In genomic region chr13:71643466-71643865, GRCh38 we compare ENCODE assay signal across 25 cellular contexts.
"Had no signal": no experiment of that assay in that cellular context is flagged by ENCODE, and none has a peak within 500 bp of the region (broad histone marks: within the 10 kb centered on the region; RNA-seq: fewer than 3 reads in every experiment).

No MANE protein-coding gene starts in this region.

- H3K27me3 ChIP-seq: heart left ventricle, right lobe of liver, upper lobe of left lung had no signal

- H3K4me3 ChIP-seq: heart left ventricle, left ventricle myocardium inferior, lung, right lobe of liver, upper lobe of left lung had no signal

- H3K27ac Mint-ChIP-seq: activated naive CD4-positive, alpha-beta T cell treated with anti-CD3 and anti-CD28 coated beads, Interleukin-2, amount 10 ng/mL, durations not matched to agents 7 days and 5 days; activated naive CD8-positive, alpha-beta T cell treated with anti-CD3 and anti-CD28 coated beads, Interleukin-2, amount 10 ng/mL, durations not matched to agents 7 days and 5 days; effector memory CD8-positive, alpha-beta T cell; stimulated activated memory B cell treated with anti-CD40 and anti-IgM and Interleukin-4, amounts not matched to agents 10 μg/mL and 1 μg/mL and 100 μg/mL, for 72 hours; stimulated activated naive CD8-positive, alpha-beta T cell treated with anti-CD3 and anti-CD28 coated beads, Interleukin-15, amount 100 ng/mL, for 72 hours had no signal

- H3K36me3 ChIP-seq: heart left ventricle, left ventricle myocardium inferior, right lobe of liver, upper lobe of left lung had no signal

- H3K4me1 ChIP-seq: heart left ventricle, left ventricle myocardium inferior, right lobe of liver, upper lobe of left lung had no signal

- H3K27me3 Mint-ChIP-seq: activated naive CD4-positive, alpha-beta T cell treated with anti-CD3 and anti-CD28 coated beads, Interleukin-2, amount 10 ng/mL, durations not matched to agents 7 days and 5 days; activated naive CD8-positive, alpha-beta T cell treated with anti-CD3 and anti-CD28 coated beads, Interleukin-2, amount 10 ng/mL, durations not matched to agents 7 days and 5 days; effector memory CD8-positive, alpha-beta T cell; stimulated activated memory B cell treated with anti-CD40 and anti-IgM and Interleukin-4, amounts not matched to agents 10 μg/mL and 1 μg/mL and 100 μg/mL, for 72 hours; stimulated activated naive CD8-positive, alpha-beta T cell treated with anti-CD3 and anti-CD28 coated beads, Interleukin-15, amount 100 ng/mL, for 72 hours had no signal

- H3K4me1 Mint-ChIP-seq: activated naive CD4-positive, alpha-beta T cell treated with anti-CD3 and anti-CD28 coated beads, Interleukin-2, amount 10 ng/mL, durations not matched to agents 7 days and 5 days; activated naive CD8-positive, alpha-beta T cell treated with anti-CD3 and anti-CD28 coated beads, Interleukin-2, amount 10 ng/mL, durations not matched to agents 7 days and 5 days; stimulated activated memory B cell treated with anti-CD40 and anti-IgM and Interleukin-4, amounts not matched to agents 10 μg/mL and 1 μg/mL and 100 μg/mL, for 72 hours; stimulated activated naive CD8-positive, alpha-beta T cell treated with anti-CD3 and anti-CD28 coated beads, Interleukin-15, amount 100 ng/mL, for 72 hours had no signal

- DNase-seq: activated CD4-positive, alpha-beta T cell treated with anti-CD3 and anti-CD28 coated beads for 4 hours; activated CD4-positive, alpha-beta T cell treated with anti-CD3 and anti-CD28 coated beads, Interleukin-2, amount 50 U/mL, for 4 hours; activated gamma-delta T cell; activated naive CD4-positive, alpha-beta T cell treated with anti-CD3 and anti-CD28 coated beads, Interleukin-2, amount 10 ng/mL, durations not matched to agents 7 days and 5 days; activated naive CD8-positive, alpha-beta T cell treated with anti-CD3 and anti-CD28 coated beads, Interleukin-2, amount 10 ng/mL, durations not matched to agents 7 days and 5 days; activated T-cell treated with anti-CD3 and anti-CD28 coated beads, Interleukin-2, amount 50 U/mL, for 1 hour; amniotic stem cell; caudate nucleus; cortex of kidney; effector memory CD8-positive, alpha-beta T cell; foreskin fibroblast; heart left ventricle; left ventricle myocardium inferior; posterior cingulate gyrus; right lobe of liver; stimulated activated CD4-positive, alpha-beta T cell treated with anti-CD3 and anti-CD28 coated beads, Interleukin-12 subunit alpha, Interleukin-12 subunit beta, amount 100 ng/mL, for 4 hours; stimulated activated CD4-positive, alpha-beta T cell treated with anti-CD3 and anti-CD28 coated beads, Interleukin-4, amount 100 ng/mL, for 24 hours; stimulated activated naive CD8-positive, alpha-beta T cell treated with anti-CD3 and anti-CD28 coated beads, Interleukin-15, amount 100 ng/mL, for 72 hours; substantia nigra; T-helper 9 cell; upper lobe of left lung had no signal

- H3K9me3 ChIP-seq: heart left ventricle, left ventricle myocardium inferior, right lobe of liver, upper lobe of left lung had no signal

- H3K4me3 Mint-ChIP-seq: activated naive CD4-positive, alpha-beta T cell treated with anti-CD3 and anti-CD28 coated beads, Interleukin-2, amount 10 ng/mL, durations not matched to agents 7 days and 5 days; activated naive CD8-positive, alpha-beta T cell treated with anti-CD3 and anti-CD28 coated beads, Interleukin-2, amount 10 ng/mL, durations not matched to agents 7 days and 5 days; effector memory CD8-positive, alpha-beta T cell; stimulated activated memory B cell treated with anti-CD40 and anti-IgM and Interleukin-4, amounts not matched to agents 10 μg/mL and 1 μg/mL and 100 μg/mL, for 72 hours; stimulated activated naive CD8-positive, alpha-beta T cell treated with anti-CD3 and anti-CD28 coated beads, Interleukin-15, amount 100 ng/mL, for 72 hours had no signal

- H3K9me3 Mint-ChIP-seq: activated naive CD4-positive, alpha-beta T cell treated with anti-CD3 and anti-CD28 coated beads, Interleukin-2, amount 10 ng/mL, durations not matched to agents 7 days and 5 days; activated naive CD8-positive, alpha-beta T cell treated with anti-CD3 and anti-CD28 coated beads, Interleukin-2, amount 10 ng/mL, durations not matched to agents 7 days and 5 days had no signal

- H3K27ac ChIP-seq: heart left ventricle, left ventricle myocardium inferior, right lobe of liver, upper lobe of left lung, VCaP had no signal

- H3K36me3 Mint-ChIP-seq: activated naive CD4-positive, alpha-beta T cell treated with anti-CD3 and anti-CD28 coated beads, Interleukin-2, amount 10 ng/mL, durations not matched to agents 7 days and 5 days; activated naive CD8-positive, alpha-beta T cell treated with anti-CD3 and anti-CD28 coated beads, Interleukin-2, amount 10 ng/mL, durations not matched to agents 7 days and 5 days; stimulated activated memory B cell treated with anti-CD40 and anti-IgM and Interleukin-4, amounts not matched to agents 10 μg/mL and 1 μg/mL and 100 μg/mL, for 72 hours had no signal

- ATAC-seq: effector memory CD8-positive, alpha-beta T cell; esophagus mucosa; heart left ventricle; right lobe of liver; stimulated activated memory B cell treated with anti-CD40 and anti-IgM and Interleukin-4, amounts not matched to agents 10 μg/mL and 1 μg/mL and 100 μg/mL, for 72 hours; stimulated activated naive CD8-positive, alpha-beta T cell treated with anti-CD3 and anti-CD28 coated beads, Interleukin-15, amount 100 ng/mL, for 72 hours had no signal
